23 cellular contexts compared by ENCODE assay signal in the genomic region with DNA sequence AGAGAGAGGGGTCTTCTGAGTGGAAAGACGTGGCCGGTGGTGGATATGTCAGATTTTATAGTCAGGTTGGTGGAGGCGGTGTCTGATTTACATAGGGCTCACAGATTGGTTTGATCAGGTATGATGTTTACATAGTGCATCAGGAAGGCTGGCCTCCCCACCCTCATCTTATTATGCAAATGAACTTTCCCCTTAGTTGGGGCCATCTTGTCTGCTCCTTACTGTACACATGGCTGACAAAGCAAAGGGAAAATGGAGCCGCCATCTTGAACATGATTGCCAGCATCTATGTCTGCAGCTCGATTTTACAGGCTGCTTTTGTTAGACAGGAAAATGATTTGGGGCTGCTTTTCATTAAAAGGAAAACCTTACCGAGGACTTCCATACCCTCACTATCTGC. TPM values are rescaled to one million over a fixed set of nuclear protein-coding genes. Genes with fewer than 3 reads are reported as not detected.
DNase-seq lines count a peak whose midpoint lies in the region; ATAC-seq, FAIRE-seq and TF ChIP-seq lines count a peak whose summit lies in the region.
"Had no signal": no experiment of that assay in that cellular context is flagged by ENCODE, and none has a peak within 500 bp of the region (broad histone marks: within the 10 kb centered on the region; RNA-seq: fewer than 3 reads in every experiment).

No MANE protein-coding gene starts in this region.

- CTCF ChIA-PET in K562 (lab: Yijun Ruan, JAX; ENCODE audit: low intra/inter-chr PET ratio) = no interaction called here

- H3K4me1 Mint-ChIP-seq in HFFc6 (ENCODE audit: low read depth) (peaks cover 2% of the 10 kb centered on the region), neural progenitor cell (peaks cover 12% of the 10 kb centered on the region), immature natural killer cell (peaks cover 42 to 64% of the 10 kb centered on the region in 2 donors)

- ATAC-seq in K562 (peak; percentile 78), upper lobe of left lung (ENCODE audit: low FRiP score in 2 of 2) (no peak)

- 18% methylated on average over 6 of the region's 6 CpGs for WGBS in K562 (ENCODE audit: insufficient coverage, low coverage, missing lambda C conversion rate)
- WGBS in upper lobe of left lung, 2 donors = 82 to 97% methylated on average over 6 of the region's 6 CpGs

- DNase-seq in HFFc6 = no peak
- DNase-seq in K562 (ENCODE audit: extremely low read depth in 1 of 4, low spot score in 3 of 4) = peak in 1 of 4 experiments; percentile 16
- DNase-seq in neural progenitor cell (ENCODE audit: low spot score) = no peak
- no peak for DNase-seq in upper lobe of left lung
- DNase-seq in immature natural killer cell = no peak
- no peak for DNase-seq in ureter (ENCODE audit: low spot score)
- DNase-seq in NCI-H1436 (lab: John Stamatoyannopoulos, UW) = no peak
- DNase-seq: C1 segment of cervical spinal cord; Calu3; CD8-positive, alpha-beta memory T cell; GM23248; H9; KG1; NCI-H1092; NCI-H2029 treated with DMSO at 0.1 percent for 48 hours; NCI-H2171; NCI-H345; NCI-H524; NCI-H774; SJCRH30 had no signal

- no TSS peak for BruUV-seq in K562 (replicated peaks; lab: Mats Ljungman, UMichigan)

- H3K36me3 Mint-ChIP-seq in HFFc6 (ENCODE audit: low read depth) (peaks cover 6% of the 10 kb centered on the region), neural progenitor cell (no peaks in the 10 kb centered on the region), immature natural killer cell (peaks cover 4 to 9% (median 6%) of the 10 kb centered on the region in 3 donors)

- TF ChIP-seq CTCF in HFFc6 (IDR thresholded peaks at IDR 0.05) (no peak), K562 (IDR thresholded peaks at IDR 0.05 in 2 of 3, conservative IDR thresholded peaks at IDR 0.05 in 1 of 3; ENCODE audit: insufficient read depth in 2 of 3, low read depth in 1 of 3, low read length in 3 of 3) (no peak), neural progenitor cell (IDR thresholded peaks at IDR 0.05) (no peak), upper lobe of left lung (IDR thresholded peaks at IDR 0.05) (no peak)

- FAIRE-seq in K562 (lab: Jason Lieb, UNC) = no peak
- FAIRE-seq: G401.6, GM12892, RCC 7860 had no signal

- H3K9me3 ChIP-seq in K562 (replicated peaks; ENCODE audit: control insufficient read depth, insufficient read depth, low read depth, low read length) (no peaks in the 10 kb centered on the region), neural progenitor cell (ENCODE audit: low read depth) (no peaks in the 10 kb centered on the region), upper lobe of left lung (no peaks in the 10 kb centered on the region)
- H3K9me3 ChIP-seq: SJCRH30 had no signal

- TF ChIP-seq POLR2A in K562 (conservative IDR thresholded peaks at IDR 0.05) (no peak), upper lobe of left lung (IDR thresholded peaks at IDR 0.05) (no peak)

- no peak overlapping the region for H3K4me2 ChIP-seq in K562 (ENCODE audit: insufficient read depth, low read length)
- no peak overlapping the region for H3K4me2 ChIP-seq in neural progenitor cell

- POLR2A ChIA-PET in K562 (lab: Yijun Ruan, JAX) = no interaction called here

- H4K20me1 ChIP-seq in K562 (replicated peaks; ENCODE audit: control insufficient read depth, insufficient read depth, low read length) (no peaks in the 10 kb centered on the region), neural progenitor cell (ENCODE audit: low read depth) (no peaks in the 10 kb centered on the region)

- peaks cover 3% of the 10 kb centered on the region for H3F3A ChIP-seq in neural progenitor cell (ENCODE audit: low read depth)

- TF ChIP-seq EP300 in K562 (IDR thresholded peaks at IDR 0.05; ENCODE audit: low read length) (no peak), upper lobe of left lung (IDR thresholded peaks at IDR 0.05) (no peak)

- TF ChIP-seq RAD21 in K562 (CRISPR knock-in tag; conservative IDR thresholded peaks at IDR 0.05 in 1 of 2, IDR thresholded peaks at IDR 0.05 in 1 of 2) = no peak

- H3K9me3 Mint-ChIP-seq in HFFc6 (0 out of 2 replicates have a peak, but pooled peaks cover 4% of the 10 kb centered on the region), neural progenitor cell (no peaks in the 10 kb centered on the region), immature natural killer cell (no peaks in the 10 kb centered on the region)
- H3K9me3 Mint-ChIP-seq: CD8-positive, alpha-beta memory T cell had no signal

- H3K79me2 ChIP-seq in K562 (ENCODE audit: control insufficient read depth, insufficient read depth, low read length) = no peaks in the 10 kb centered on the region
- H3K79me2 ChIP-seq in neural progenitor cell (ENCODE audit: low read depth) = no peaks in the 10 kb centered on the region

- H3K4me1 ChIP-seq in K562 (replicated peaks in 1 of 2; ENCODE audit: control insufficient read depth in 2 of 2, insufficient read depth in 2 of 2, low read length in 2 of 2) (no peaks in the 10 kb centered on the region; a peak in 1 of 5 replicates), neural progenitor cell (peaks cover 10% of the 10 kb centered on the region), upper lobe of left lung (peaks cover 28 to 65% (median 34%) of the 10 kb centered on the region in 4 donors)
- H3K4me1 ChIP-seq: SJCRH30 had no signal

- no peaks in the 10 kb centered on the region for H3K9me1 ChIP-seq in K562 (ENCODE audit: control insufficient read depth, insufficient read depth, low read length)

- no peak overlapping the region for H3K4me3 Mint-ChIP-seq in HFFc6
- H3K4me3 Mint-ChIP-seq in neural progenitor cell = no peak overlapping the region
- H3K4me3 Mint-ChIP-seq in immature natural killer cell = no peak overlapping the region
- H3K4me3 Mint-ChIP-seq: H9 had no signal

- no peak overlapping the region for H3K4me3 ChIP-seq in K562
- no peak overlapping the region for H3K4me3 ChIP-seq in neural progenitor cell
- H3K4me3 ChIP-seq in upper lobe of left lung = no peak overlapping the region
- H3K4me3 ChIP-seq: GM23248, SJCRH30 had no signal

- no peak overlapping the region for H3K9ac ChIP-seq in K562 (ENCODE audit: insufficient read depth in 1 of 2, low read depth in 2 of 2, low read length in 2 of 2)
- no peak overlapping the region for H3K9ac ChIP-seq in neural progenitor cell
- H3K9ac ChIP-seq: GM23248 had no signal

- H3K27ac Mint-ChIP-seq in HFFc6 = peak overlapping the region; percentile 52; the same call in 1 of the 2 replicates
- no peak overlapping the region for H3K27ac Mint-ChIP-seq in neural progenitor cell
- H3K27ac Mint-ChIP-seq in immature natural killer cell = no peak overlapping the region
- H3K27ac Mint-ChIP-seq: H9 had no signal

- in situ Hi-C loops in K562 (cut with MboI) = no loop called here

- no peaks in the 10 kb centered on the region for H3K27me3 Mint-ChIP-seq in HFFc6 (ENCODE audit: insufficient read depth)
- H3K27me3 Mint-ChIP-seq in neural progenitor cell (ENCODE audit: insufficient read depth, low read depth) = no peaks in the 10 kb centered on the region
- H3K27me3 Mint-ChIP-seq in immature natural killer cell (ENCODE audit: low read depth in 3 of 3) = peaks cover 2 to 5% (median 3%) of the 10 kb centered on the region in 3 donors
- H3K27me3 Mint-ChIP-seq: CD8-positive, alpha-beta memory T cell had no signal

- H3K27me3 ChIP-seq in K562 (ENCODE audit: control insufficient read depth in 2 of 2, insufficient read depth in 2 of 2, low read length in 2 of 2) (no peaks in the 10 kb centered on the region), neural progenitor cell (no peaks in the 10 kb centered on the region), upper lobe of left lung (no peaks in the 10 kb centered on the region)

- peak overlapping the region; percentile 70 for H2AFZ ChIP-seq in K562 (ENCODE audit: low read depth, low read length)
- peak overlapping the region; percentile 15 for H2AFZ ChIP-seq in neural progenitor cell (replicated peaks)
- H2AFZ ChIP-seq: GM23248 had no signal

- H3K36me3 ChIP-seq in K562 (ENCODE audit: control insufficient read depth, insufficient read depth, low read length) (no peaks in the 10 kb centered on the region), neural progenitor cell (no peaks in the 10 kb centered on the region), upper lobe of left lung (peaks cover 0 to 8% (median 4%) of the 10 kb centered on the region in 4 donors)
- H3K36me3 ChIP-seq: SJCRH30 had no signal

- no peak overlapping the region for H3K27ac ChIP-seq in K562 (ENCODE audit: extremely low read depth, low read depth, low read length)
- H3K27ac ChIP-seq in neural progenitor cell = no peak overlapping the region
- peak overlapping the region in 3 of 4 donors; percentile 7 to 55 (median 10) for H3K27ac ChIP-seq in upper lobe of left lung
- H3K27ac ChIP-seq: GM23248, SJCRH30 had no signal

- intact Hi-C loops in K562 (cut with micrococcal nuclease) = no loop called here

TF ChIP-seq in K562, 482 proteins besides CTCF, POLR2A, EP300 and RAD21 (continues in another document):
- no peak for TF ChIP-seq ZNF79 (CRISPR knock-in tag; IDR thresholded peaks at IDR 0.05; ENCODE audit: low read depth)
- TF ChIP-seq ZNF184 (CRISPR knock-in tag; IDR thresholded peaks at IDR 0.05) = no peak
- no peak for TF ChIP-seq PPARD (CRISPR knock-in tag; IDR thresholded peaks at IDR 0.05)

RNA-seq across cellular contexts. Expression of a gene that starts 19.9 kb away (rescaled TPM):
- total RNA-seq in HFFc6 (2021; fragmentation: NEBNext Ultra II Directional; extraction: Animal tissue kit (Norgen Biotek cat#: 25700)) = 10 to 100 TPM; 25.3 to 43.2 (median 39.7) TPM
- total RNA-seq in K562 (2011; cell fraction: chromatin; rRNA removed; ENCODE audit: low replicate concordance) = not detected in 2 replicates
- not detected in 2 replicates for total RNA-seq in K562 (2011; cell fraction: nucleolus; rRNA removed)
- not detected in 2 replicates for total RNA-seq in K562 (2011; cell fraction: nucleoplasm; rRNA removed)
- total RNA-seq in K562 (2014; rRNA removed) = 0.82 and 1.4 TPM in 2 replicates
- total RNA-seq in K562 (2014; rRNA removed; fragmentation: Illumina TruSeq; extraction: Trizol) = 1.2 and 1.5 TPM in 2 replicates
- 1.2 and 1.6 TPM in 2 replicates for total RNA-seq in K562 (2015; rRNA removed; fragmentation: Illumina TruSeq; extraction: Trizol)
- total RNA-seq in K562 (2021) = 1.1 and 1.5 TPM in 2 replicates
- 0.31 and 0.32 TPM in 2 replicates for polyA plus RNA-seq in K562 (2011; rRNA removed)
- 0.27 and 0.47 TPM in 2 replicates for polyA plus RNA-seq in K562 (2011; cell fraction: cytosol; rRNA removed)
- 0.26 and 0.37 TPM in 2 replicates for polyA plus RNA-seq in K562 (2011; cell fraction: nucleus; rRNA removed)
- polyA plus RNA-seq in K562 (2012) = 0.78 and 2.7 TPM in 2 replicates
- 0.91 and 1.0 TPM in 2 replicates for polyA plus RNA-seq in K562 (2014; fragmentation: Illumina TruSeq; extraction: Trizol)
- polyA plus RNA-seq in K562 (2014; fragmentation: Nextera tagmentation; extraction: Ambion mirVana) = under 1 TPM; 0.36 to 0.42 TPM
- polyA plus RNA-seq in K562 (2014; rRNA removed) = 0.23 and 1.2 TPM in 2 replicates
- polyA minus RNA-seq in K562 (2011; rRNA and poly(A)+ RNA removed) = 0.42 and 0.72 TPM in 2 replicates
- polyA minus RNA-seq in K562 (2011; cell fraction: cytosol; rRNA and poly(A)+ RNA removed) = not detected in 2 replicates
- not detected in 2 replicates for polyA minus RNA-seq in K562 (2011; cell fraction: nucleus; rRNA and poly(A)+ RNA removed)
- total RNA-seq in neural progenitor cell (ENCODE audit: low replicate concordance) = 0.22 and 0.73 TPM in 2 replicates
- total RNA-seq in upper lobe of left lung = 100 to 1,000 TPM in 4 of 6 donors, 10 to 100 TPM in 2; 74.7 to 181 (median 110) TPM
- polyA plus RNA-seq in immature natural killer cell = 100 to 1,000 TPM in 1 of 3 donors, 10 to 100 TPM in 2; 73.6 to 114 (median 82.1) TPM
- total RNA-seq in ureter = 51.6 TPM

Comparison
In these comparisons a context has a peak if more than half of its experiments do, and no peak if none do; other contexts are left out.
1. H3K27ac ChIP-seq: peak in upper lobe of left lung (3 of 4); none in K562 (single experiment) and neural progenitor cell (single experiment).
2. RNA of a gene that starts 19.9 kb away (total RNA-seq): 74.7 to 181 TPM in upper lobe of left lung, 51.6 TPM in ureter (single experiment) and 25.3 to 43.2 TPM in HFFc6; 0.82 to 1.6 TPM in K562 and 0.22 to 0.73 TPM in neural progenitor cell; every median in the first group is over 4 times any median in the second.